8 cellular contexts compared by ENCODE assay signal in genomic region chr3:128681277-128681829, GRCh38. TPM values are rescaled to one million over a fixed set of nuclear protein-coding genes. Genes with fewer than 3 reads are reported as not detected.
DNase-seq lines count a peak whose midpoint lies in the region; ATAC-seq and TF ChIP-seq lines count a peak whose summit lies in the region.

No MANE protein-coding gene starts in this region.

- CTCF ChIA-PET in CD4-positive, alpha-beta T cell (lab: Charles Lee) = interaction anchor here (1.0 to 3.4 kb wide), 45 partner anchors 12 to 759 kb away, joined by 3 to 45 read pairs (median 5); partner anchors contain the start of genes ACAD9, IFT122, MBD4 and RAB7A

- H3K4me1 ChIP-seq in HUES64 (ENCODE audit: insufficient read depth, low read length) = peaks cover 10% of the 10 kb centered on the region

- POLR2A ChIA-PET in CD4-positive, alpha-beta T cell (lab: Charles Lee) = interaction anchor here (0.7 to 3.3 kb wide), 29 partner anchors 8 to 759 kb away, joined by 3 to 83 read pairs (median 10); partner anchors contain the start of genes ACAD9, IFT122, MBD4 and RAB43

- 35% methylated on average over 14 of the region's 14 CpGs for WGBS in HUES64

- H3K9me3 ChIP-seq in CD4-positive, alpha-beta T cell (ENCODE audit: control insufficient read depth, low read length) = no peaks in the 10 kb centered on the region
- H3K9me3 ChIP-seq in HUES64 (ENCODE audit: insufficient read depth, low read depth, low read length) = no peaks in the 10 kb centered on the region

- no peaks in the 10 kb centered on the region for H3K27me3 ChIP-seq in CD4-positive, alpha-beta T cell (ENCODE audit: control insufficient read depth, insufficient read depth, low read length)
- peaks cover 15% of the 10 kb centered on the region for H3K27me3 ChIP-seq in HUES64 (ENCODE audit: insufficient read depth, low read length)

- no peak for ATAC-seq in CD4-positive, alpha-beta T cell (ENCODE audit: poor library complexity)
- no peak for ATAC-seq in stimulated activated naive CD8-positive, alpha-beta T cell treated with anti-CD3 and anti-CD28 coated beads, Interleukin-15, amount 100 ng/mL, for 72 hours
- no peak for ATAC-seq in GM18868 (IDR thresholded peaks at IDR 0.05; ENCODE audit: unreplicated experiment)

- peak overlapping the region; percentile 88 for H3K27ac ChIP-seq in CD4-positive, alpha-beta T cell (ENCODE audit: low read depth, low read length)
- peak overlapping the region; percentile 96 for H3K27ac ChIP-seq in HUES64 (ENCODE audit: low read depth, low read length)

- H3K4me1 Mint-ChIP-seq in CD4-positive, alpha-beta T cell (ENCODE audit: low read depth) = peaks cover 40% of the 10 kb centered on the region
- peaks cover 20% of the 10 kb centered on the region for H3K4me1 Mint-ChIP-seq in activated T-helper 2 cell treated with anti-CD3 and anti-CD28 coated beads, Interferon-gamma antibody, Interleukin-2, Interleukin-4, amounts not matched to agents 10 μg/mL and 5 μg/mL and 100 μg/mL, durations not matched to agents 14 hours and 24 hours and 36 hours (ENCODE audit: low read depth)
- peaks cover 38 to 49% of the 10 kb centered on the region in 2 donors for H3K4me1 Mint-ChIP-seq in immature natural killer cell
- peaks cover 37% of the 10 kb centered on the region for H3K4me1 Mint-ChIP-seq in stimulated activated naive CD8-positive, alpha-beta T cell treated with anti-CD3 and anti-CD28 coated beads, Interleukin-15, amount 100 ng/mL, for 72 hours

- H3K27me3 Mint-ChIP-seq in CD4-positive, alpha-beta T cell = no peaks in the 10 kb centered on the region
- no peaks in the 10 kb centered on the region for H3K27me3 Mint-ChIP-seq in activated T-helper 2 cell treated with anti-CD3 and anti-CD28 coated beads, Interferon-gamma antibody, Interleukin-2, Interleukin-4, amounts not matched to agents 10 μg/mL and 5 μg/mL and 100 μg/mL, durations not matched to agents 14 hours and 24 hours and 36 hours (ENCODE audit: low read depth)
- peaks cover 2 to 11% (median 7%) of the 10 kb centered on the region in 3 donors for H3K27me3 Mint-ChIP-seq in immature natural killer cell (ENCODE audit: low read depth in 3 of 3)
- no peaks in the 10 kb centered on the region for H3K27me3 Mint-ChIP-seq in stimulated activated naive CD8-positive, alpha-beta T cell treated with anti-CD3 and anti-CD28 coated beads, Interleukin-15, amount 100 ng/mL, for 72 hours

- peak overlapping the region; percentile 94 for H3K27ac Mint-ChIP-seq in CD4-positive, alpha-beta T cell
- peak overlapping the region; percentile 98 for H3K27ac Mint-ChIP-seq in activated T-helper 2 cell treated with anti-CD3 and anti-CD28 coated beads, Interferon-gamma antibody, Interleukin-2, Interleukin-4, amounts not matched to agents 10 μg/mL and 5 μg/mL and 100 μg/mL, durations not matched to agents 14 hours and 24 hours and 36 hours
- peak overlapping the region; percentile 96 to 99 (median 98) for H3K27ac Mint-ChIP-seq in immature natural killer cell
- H3K27ac Mint-ChIP-seq in stimulated activated naive CD8-positive, alpha-beta T cell treated with anti-CD3 and anti-CD28 coated beads, Interleukin-15, amount 100 ng/mL, for 72 hours = peak overlapping the region; percentile 93 to 95

- H3K9me3 Mint-ChIP-seq in CD4-positive, alpha-beta T cell = no peaks in the 10 kb centered on the region
- H3K9me3 Mint-ChIP-seq in activated T-helper 2 cell treated with anti-CD3 and anti-CD28 coated beads, Interferon-gamma antibody, Interleukin-2, Interleukin-4, amounts not matched to agents 10 μg/mL and 5 μg/mL and 100 μg/mL, durations not matched to agents 14 hours and 24 hours and 36 hours = no peaks in the 10 kb centered on the region
- no peaks in the 10 kb centered on the region for H3K9me3 Mint-ChIP-seq in immature natural killer cell
- no peaks in the 10 kb centered on the region for H3K9me3 Mint-ChIP-seq in stimulated activated naive CD8-positive, alpha-beta T cell treated with anti-CD3 and anti-CD28 coated beads, Interleukin-15, amount 100 ng/mL, for 72 hours

- H3K4me3 Mint-ChIP-seq in CD4-positive, alpha-beta T cell = peak overlapping the region; percentile 97
- H3K4me3 Mint-ChIP-seq in activated T-helper 2 cell treated with anti-CD3 and anti-CD28 coated beads, Interferon-gamma antibody, Interleukin-2, Interleukin-4, amounts not matched to agents 10 μg/mL and 5 μg/mL and 100 μg/mL, durations not matched to agents 14 hours and 24 hours and 36 hours (ENCODE audit: low read depth) = peak overlapping the region; percentile 84
- H3K4me3 Mint-ChIP-seq in immature natural killer cell = peak overlapping the region; percentile 91 to 98 (median 95)
- peak overlapping the region; percentile 85 to 86 for H3K4me3 Mint-ChIP-seq in stimulated activated naive CD8-positive, alpha-beta T cell treated with anti-CD3 and anti-CD28 coated beads, Interleukin-15, amount 100 ng/mL, for 72 hours

- no peak for DNase-seq in CD4-positive, alpha-beta T cell
- DNase-seq in activated T-helper 2 cell treated with anti-CD3 and anti-CD28 coated beads, Interferon-gamma antibody, Interleukin-2, Interleukin-4, amounts not matched to agents 10 μg/mL and 5 μg/mL and 100 μg/mL, durations not matched to agents 14 hours and 24 hours and 36 hours (ENCODE audit: low spot score) = no peak
- no peak for DNase-seq in immature natural killer cell
- DNase-seq in stimulated activated naive CD8-positive, alpha-beta T cell treated with anti-CD3 and anti-CD28 coated beads, Interleukin-15, amount 100 ng/mL, for 72 hours = no peak
- no peak for DNase-seq in NCI-H774 (lab: John Stamatoyannopoulos, UW)
- no peak for DNase-seq in NCI-H2171 (lab: John Stamatoyannopoulos, UW)

- H3K9ac ChIP-seq in HUES64 (ENCODE audit: low read depth, low read length) = peak overlapping the region; percentile 89

- intact Hi-C loops in CD4-positive, alpha-beta T cell (cut with DNase I, micrococcal nuclease) = loop anchor here (1.0 to 2.0 kb wide), 8 partner anchors 31 to 241 kb away; partner anchors contain the start of genes RAB7A (in 2 of the 2) and RPN1 (in 1 of the 2)
- intact Hi-C loops in activated T-helper 2 cell treated with anti-CD3 and anti-CD28 coated beads, Interferon-gamma antibody, Interleukin-2, Interleukin-4, amounts not matched to agents 10 μg/mL and 5 μg/mL and 100 μg/mL, durations not matched to agents 14 hours and 24 hours and 36 hours (cut with micrococcal nuclease) = loop anchor here (2.0 kb wide), 3 partner anchors 45 to 197 kb away; partner anchors contain the start of genes ACAD9 and RAB7A

- H3K36me3 Mint-ChIP-seq in CD4-positive, alpha-beta T cell (ENCODE audit: low read depth) = no peaks in the 10 kb centered on the region
- H3K36me3 Mint-ChIP-seq in activated T-helper 2 cell treated with anti-CD3 and anti-CD28 coated beads, Interferon-gamma antibody, Interleukin-2, Interleukin-4, amounts not matched to agents 10 μg/mL and 5 μg/mL and 100 μg/mL, durations not matched to agents 14 hours and 24 hours and 36 hours (ENCODE audit: low read depth) = no peaks in the 10 kb centered on the region
- H3K36me3 Mint-ChIP-seq in immature natural killer cell = peaks cover 0 to 3% (median 0%) of the 10 kb centered on the region in 3 donors

- no peak for TF ChIP-seq CTCF in CD4-positive, alpha-beta T cell (IDR thresholded peaks at IDR 0.05)

- peak overlapping the region; percentile 57 for H3K4me3 ChIP-seq in HUES64 (ENCODE audit: low read length)

- H3K36me3 ChIP-seq in HUES64 (ENCODE audit: insufficient read depth, low read length) = no peaks in the 10 kb centered on the region

RNA-seq across cellular contexts. Expression of gene RPN1, which starts 30.7 kb away (rescaled TPM):
- total RNA-seq in CD4-positive, alpha-beta T cell = 10 to 100 TPM; 67.7 to 72.6 TPM
- polyA plus RNA-seq in HUES64 (2013, experiment 1 of 2) = 159 TPM
- 159 TPM for polyA plus RNA-seq in HUES64 (2013, experiment 2 of 2)
- 212 and 217 TPM in 2 replicates for total RNA-seq in activated T-helper 2 cell treated with anti-CD3 and anti-CD28 coated beads, Interferon-gamma antibody, Interleukin-2, Interleukin-4, amounts not matched to agents 10 μg/mL and 5 μg/mL and 100 μg/mL, durations not matched to agents 14 hours and 24 hours and 36 hours
- 100 to 1,000 TPM; 293 to 404 (median 308) TPM for polyA plus RNA-seq in immature natural killer cell

RNA-seq across cellular contexts. Expression of gene RAB7A, which starts 44.6 kb away (rescaled TPM):
- 100 to 1,000 TPM; 113 to 121 TPM for total RNA-seq in CD4-positive, alpha-beta T cell
- polyA plus RNA-seq in HUES64 (2013, experiment 1 of 2) = 95.4 TPM
- polyA plus RNA-seq in HUES64 (2013, experiment 2 of 2) = 110 TPM
- 320 and 322 TPM in 2 replicates for total RNA-seq in activated T-helper 2 cell treated with anti-CD3 and anti-CD28 coated beads, Interferon-gamma antibody, Interleukin-2, Interleukin-4, amounts not matched to agents 10 μg/mL and 5 μg/mL and 100 μg/mL, durations not matched to agents 14 hours and 24 hours and 36 hours
- polyA plus RNA-seq in immature natural killer cell = 100 to 1,000 TPM; 201 to 313 (median 244) TPM
